In genomic region chr5:105952875-105953274, GRCh38 we compare ENCODE assay signal across 1 cellular context.
TF ChIP-seq lines count a peak whose summit lies in the region.

No MANE protein-coding gene starts in this region.

TF ChIP-seq in HEK293, 187 proteins besides CTCF, POLR2A, EP300 and RAD21 (continued from another document):
- no peak for TF ChIP-seq PRDM4 (tag by site-specific recombination; IDR thresholded peaks at IDR 0.05)
